In the genomic region with DNA sequence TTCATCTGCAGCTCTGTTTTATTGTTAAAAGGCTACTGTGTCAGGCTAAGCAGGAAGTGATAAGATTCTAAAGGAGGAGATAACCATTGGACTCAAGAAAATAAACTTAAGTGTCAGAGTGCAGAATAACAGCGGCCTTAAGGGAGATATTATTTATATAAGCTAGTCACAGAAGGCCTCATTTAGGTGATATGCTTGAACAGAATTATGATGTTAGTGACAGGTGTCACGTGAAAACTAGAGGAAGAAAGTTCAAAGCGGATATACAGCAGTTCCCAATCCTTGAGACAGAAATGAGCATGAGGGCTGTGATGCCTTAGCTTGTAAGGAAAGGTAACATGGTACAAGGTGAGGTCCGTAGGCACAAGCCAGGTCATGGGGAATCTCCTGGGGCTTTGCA, we compare ENCODE assay signal across 27 cellular contexts.
DNase-seq lines count a peak whose midpoint lies in the region; ATAC-seq, FAIRE-seq and TF ChIP-seq lines count a peak whose summit lies in the region.
"Had no signal": no experiment of that assay in that cellular context is flagged by ENCODE, and none has a peak within 500 bp of the region (broad histone marks: within the 10 kb centered on the region; RNA-seq: fewer than 3 reads in every experiment).

No MANE protein-coding gene starts in this region.

- H3K27ac ChIP-seq in SU-DHL-6 (ENCODE audit: low read depth, low read length) (no peak overlapping the region), neural cell (ENCODE audit: low read length) (no peak overlapping the region)
- H3K27ac ChIP-seq in CD4-positive, alpha-beta T cell (ENCODE audit: low read depth, low read length): no peak overlapping the region
- H3K27ac ChIP-seq: BLaER1 had no signal

- H3K4me1 Mint-ChIP-seq in CD4-positive, alpha-beta T cell (ENCODE audit: low read depth): no peaks in the 10 kb centered on the region
- H3K4me1 Mint-ChIP-seq: CD14-positive monocyte; CD4-positive, CD25-positive, alpha-beta regulatory T cell had no signal

- DNase-seq in HTR-8/SVneo (ENCODE audit: insufficient read length, low spot score) (no peak), DMS153 (lab: John Stamatoyannopoulos, UW) (no peak)
- DNase-seq in CD4-positive, alpha-beta T cell: no peak
- DNase-seq: 8988T; ACHN; BE2C; C1 segment of cervical spinal cord; Caco-2; Calu3; CD4-positive, CD25-positive, alpha-beta regulatory T cell; CD8-positive, alpha-beta T cell; DMS53; DMS79; DND-41; EL; GDM1 had no signal

- H3K27me3 ChIP-seq in SU-DHL-6 (ENCODE audit: low read length) (no peaks in the 10 kb centered on the region), neural cell (ENCODE audit: insufficient read depth, low read depth, low read length) (no peaks in the 10 kb centered on the region)
- H3K27me3 ChIP-seq in CD4-positive, alpha-beta T cell (ENCODE audit: control insufficient read depth, insufficient read depth, low read length): no peaks in the 10 kb centered on the region
- H3K27me3 ChIP-seq: BE2C, BLaER1 had no signal

- no peaks in the 10 kb centered on the region for H3K79me2 ChIP-seq in SU-DHL-6 (ENCODE audit: insufficient read depth, low read length)
- H3K79me2 ChIP-seq in neural cell (replicated peaks; ENCODE audit: insufficient read depth, low read length): no peaks in the 10 kb centered on the region

- ATAC-seq in GM19023 (IDR thresholded peaks at IDR 0.05; ENCODE audit: unreplicated experiment): no peak
- no peak for ATAC-seq in CD4-positive, alpha-beta T cell (ENCODE audit: poor library complexity)
- ATAC-seq: CD8-positive, alpha-beta T cell; GM12878 had no signal

- H3K9me2 ChIP-seq in SU-DHL-6 (replicated peaks; ENCODE audit: insufficient read depth, low read length): no peaks in the 10 kb centered on the region
- no peaks in the 10 kb centered on the region for H3K9me2 ChIP-seq in neural cell (ENCODE audit: insufficient read depth, low read length)

- peak; percentile 31 for FAIRE-seq in HTR-8/SVneo (lab: Jason Lieb, UNC)
- FAIRE-seq: A204.1, D721Med, GM12878, GM12892, GM18507, GM19239 had no signal

- no peak overlapping the region for H3K4me3 ChIP-seq in SU-DHL-6 (ENCODE audit: insufficient read depth, low read length, poor library complexity, severe bottlenecking)
- H3K4me3 ChIP-seq in neural cell (ENCODE audit: low read length): no peak overlapping the region
- H3K4me3 ChIP-seq: BLaER1, GM12878 had no signal

- H4K20me1 ChIP-seq in SU-DHL-6 (ENCODE audit: low read depth, low read length) (no peaks in the 10 kb centered on the region), neural cell (ENCODE audit: insufficient read depth) (no peaks in the 10 kb centered on the region)
- H4K20me1 ChIP-seq: BLaER1 had no signal

- TF ChIP-seq CTCF in SU-DHL-6 (IDR thresholded peaks at IDR 0.05; ENCODE audit: insufficient read depth, low read length, poor library complexity, severe bottlenecking) (no peak), neural cell (IDR thresholded peaks at IDR 0.05; ENCODE audit: poor library complexity, severe bottlenecking) (no peak)
- TF ChIP-seq CTCF in CD4-positive, alpha-beta T cell (IDR thresholded peaks at IDR 0.05): no peak

- H3K4me2 ChIP-seq in SU-DHL-6 (ENCODE audit: low read depth, low read length, poor library complexity, severe bottlenecking): peak overlapping the region; percentile 4
- no peak overlapping the region for H3K4me2 ChIP-seq in neural cell (ENCODE audit: low read length)
- H3K4me2 ChIP-seq: BLaER1 had no signal

- no peak overlapping the region for H3K27ac Mint-ChIP-seq in CD4-positive, alpha-beta T cell
- H3K27ac Mint-ChIP-seq: CD14-positive monocyte; CD4-positive, CD25-positive, alpha-beta regulatory T cell; CD8-positive, alpha-beta T cell had no signal

- TF ChIP-seq EP300 in neural cell (conservative IDR thresholded peaks at IDR 0.05; ENCODE audit: poor library complexity, severe bottlenecking): peak; percentile 73

- H3F3A ChIP-seq in SU-DHL-6 (ENCODE audit: insufficient read depth) (no peaks in the 10 kb centered on the region), neural cell (ENCODE audit: insufficient read depth, low read length, poor library complexity, severe bottlenecking) (no peaks in the 10 kb centered on the region)

- no peaks in the 10 kb centered on the region for H3K27me3 Mint-ChIP-seq in CD4-positive, alpha-beta T cell
- H3K27me3 Mint-ChIP-seq: CD4-positive, CD25-positive, alpha-beta regulatory T cell had no signal

- peaks cover 3% of the 10 kb centered on the region for H3K9me3 Mint-ChIP-seq in CD4-positive, alpha-beta T cell

- POLR2A ChIA-PET in CD4-positive, alpha-beta T cell (lab: Charles Lee): no interaction called here

- TF ChIP-seq RAD21 in neural cell (conservative IDR thresholded peaks at IDR 0.05): no peak

- CTCF ChIA-PET in CD4-positive, alpha-beta T cell (lab: Charles Lee): no interaction called here

- H3K36me3 ChIP-seq in SU-DHL-6 (ENCODE audit: low read length) (no peaks in the 10 kb centered on the region), neural cell (ENCODE audit: insufficient read depth, low read length) (no peaks in the 10 kb centered on the region)
- H3K36me3 ChIP-seq: BE2C, BLaER1 had no signal

- no peaks in the 10 kb centered on the region for H3K36me3 Mint-ChIP-seq in CD4-positive, alpha-beta T cell (ENCODE audit: low read depth)
- H3K36me3 Mint-ChIP-seq: CD14-positive monocyte; CD4-positive, CD25-positive, alpha-beta regulatory T cell; CD8-positive, alpha-beta T cell had no signal

- no peaks in the 10 kb centered on the region for H3K9me3 ChIP-seq in SU-DHL-6 (ENCODE audit: insufficient read depth, low read length)
- H3K9me3 ChIP-seq in neural cell (ENCODE audit: low read length): no peaks in the 10 kb centered on the region
- no peaks in the 10 kb centered on the region for H3K9me3 ChIP-seq in CD4-positive, alpha-beta T cell (ENCODE audit: control insufficient read depth, low read length)
- H3K9me3 ChIP-seq: BE2C, BLaER1, Caco-2 had no signal

- intact Hi-C loops in CD4-positive, alpha-beta T cell (cut with DNase I, micrococcal nuclease): no loop called here

- H2AFZ ChIP-seq in SU-DHL-6 (ENCODE audit: low read depth, low read length, severe bottlenecking): peak overlapping the region; percentile 31
- H2AFZ ChIP-seq in neural cell (ENCODE audit: low read depth, low read length): no peak overlapping the region

- H3K9ac ChIP-seq in SU-DHL-6 (ENCODE audit: low read length) (no peak overlapping the region), neural cell (ENCODE audit: low read length) (no peak overlapping the region)
- H3K9ac ChIP-seq: BLaER1 had no signal

- no peak overlapping the region for H3K4me3 Mint-ChIP-seq in CD4-positive, alpha-beta T cell
- H3K4me3 Mint-ChIP-seq: CD14-positive monocyte; CD4-positive, CD25-positive, alpha-beta regulatory T cell; CD8-positive, alpha-beta T cell had no signal

TF ChIP-seq in neural cell, 6 proteins besides CTCF, POLR2A, EP300 and RAD21:
- TF ChIP-seq POLR2AphosphoS5 (IDR thresholded peaks at IDR 0.05): peak; percentile 59
- TF ChIP-seq TAF1 (IDR thresholded peaks at IDR 0.05; ENCODE audit: low read depth): no peak
TF ChIP-seq in neural cell: peak in this region for 1.
